ENCODE assay signal across 24 cellular contexts in genomic region chr19:20482721-20483120, GRCh38.
DNase-seq lines count a peak whose midpoint lies in the region; ATAC-seq and TF ChIP-seq lines count a peak whose summit lies in the region.
"Had no signal": no experiment of that assay in that cellular context is flagged by ENCODE, and none has a peak within 500 bp of the region (broad histone marks: within the 10 kb centered on the region; RNA-seq: fewer than 3 reads in every experiment).

No MANE protein-coding gene starts in this region.

- H3K4me2 ChIP-seq in hepatocyte = no peak overlapping the region
- H3K4me2 ChIP-seq: SK-N-SH had no signal

- POLR2A ChIA-PET in CD8-positive, alpha-beta T cell (lab: Charles Lee) = interaction anchor here (1.1 to 2.4 kb wide), 2 partner anchors 58 to 83 kb away, joined by 4 to 11 read pairs; partner anchors contain the start of gene ZNF737

- H3K79me2 ChIP-seq in hepatocyte = no peaks in the 10 kb centered on the region

- WGBS in hepatocyte (ENCODE audit: low lambda C conversion rate, missing lambda C conversion rate) = 18% methylated on average over 2 of the region's 2 CpGs

- H3K36me3 Mint-ChIP-seq in CD4-positive, CD25-positive, alpha-beta regulatory T cell = peaks cover 17% of the 10 kb centered on the region
- peaks cover 34% of the 10 kb centered on the region for H3K36me3 Mint-ChIP-seq in CD8-positive, alpha-beta T cell
- H3K36me3 Mint-ChIP-seq: mesothelial cell of epicardium had no signal

- H3K27me3 ChIP-seq in CD4-positive, CD25-positive, alpha-beta regulatory T cell (ENCODE audit: control insufficient read depth, insufficient read depth, low read length) = no peaks in the 10 kb centered on the region
- no peaks in the 10 kb centered on the region for H3K27me3 ChIP-seq in CD8-positive, alpha-beta T cell (ENCODE audit: insufficient read depth, low read length)
- H3K27me3 ChIP-seq in hepatocyte = no peaks in the 10 kb centered on the region
- H3K27me3 ChIP-seq: adrenal gland, body of pancreas, suprapubic skin had no signal

- DNase-seq in CD4-positive, CD25-positive, alpha-beta regulatory T cell = peak in 2 of 3 donors; percentile 45 to 46
- peak in 6 of 7 experiments; percentile 2 to 62 (median 14) for DNase-seq in CD8-positive, alpha-beta T cell
- DNase-seq in T-helper 9 cell = peak; percentile 2
- peak; percentile 8 for DNase-seq in hepatocyte (ENCODE audit: low spot score)
- no peak for DNase-seq in NCI-H510A treated with DMSO at 0.1 percent for 48 hours (lab: John Stamatoyannopoulos, UW)
- no peak for DNase-seq in NCI-H446 (lab: John Stamatoyannopoulos, UW)
- DNase-seq: activated CD4-positive, alpha-beta T cell treated with anti-CD3 and anti-CD28 coated beads, Interleukin-2, amount 10 ng/mL, durations not matched to agents 24 days and 14 days; activated naive CD4-positive, alpha-beta T cell; adrenal gland; DMS 273 treated with DMSO at 0.1 percent for 48 hours; IMR-90; left ventricle myocardium superior; NCI-H526 treated with DMSO at 0.1 percent for 48 hours; nucleus accumbens; SK-N-SH had no signal

- no peaks in the 10 kb centered on the region for H3K27me3 Mint-ChIP-seq in CD4-positive, CD25-positive, alpha-beta regulatory T cell
- H3K27me3 Mint-ChIP-seq in CD8-positive, alpha-beta T cell (ENCODE audit: low read depth) = no peaks in the 10 kb centered on the region
- H3K27me3 Mint-ChIP-seq: activated CD4-positive, alpha-beta T cell treated with anti-CD3 and anti-CD28 coated beads, Interleukin-2, amount 10 ng/mL, durations not matched to agents 24 days and 14 days; CD8-positive, alpha-beta memory T cell had no signal

- no peak for ATAC-seq in CD4-positive, CD25-positive, alpha-beta regulatory T cell (ENCODE audit: low read depth in 2 of 2)
- no peak for ATAC-seq in CD8-positive, alpha-beta T cell
- no peak for ATAC-seq in HG03571 (IDR thresholded peaks at IDR 0.05; ENCODE audit: unreplicated experiment)
- ATAC-seq: body of pancreas; left ventricle myocardium superior; naive thymus-derived CD8-positive, alpha-beta T cell had no signal

- H3K4me3 ChIP-seq in CD4-positive, CD25-positive, alpha-beta regulatory T cell (ENCODE audit: low read depth, low read length) = no peak overlapping the region
- H3K4me3 ChIP-seq in CD8-positive, alpha-beta T cell (ENCODE audit: low read depth, low read length) = no peak overlapping the region
- no peak overlapping the region for H3K4me3 ChIP-seq in hepatocyte
- H3K4me3 ChIP-seq: adrenal gland, body of pancreas, HAP-1, prostate gland, suprapubic skin had no signal

- peaks cover 2 to 34% of the 10 kb centered on the region in 2 experiments for H3K9me3 ChIP-seq in CD4-positive, CD25-positive, alpha-beta regulatory T cell (ENCODE audit: control insufficient read depth in 2 of 2, low read length in 2 of 2)
- H3K9me3 ChIP-seq in CD8-positive, alpha-beta T cell (ENCODE audit: low read length) = no peaks in the 10 kb centered on the region
- H3K9me3 ChIP-seq in hepatocyte (ENCODE audit: low read depth) = no peaks in the 10 kb centered on the region
- H3K9me3 ChIP-seq: adrenal gland, HAP-1, prostate gland, SK-N-SH had no signal

- H3K4me1 ChIP-seq in CD4-positive, CD25-positive, alpha-beta regulatory T cell (ENCODE audit: control insufficient read depth, insufficient read depth, low read length, poor library complexity, severe bottlenecking) = no peaks in the 10 kb centered on the region
- no peaks in the 10 kb centered on the region for H3K4me1 ChIP-seq in CD8-positive, alpha-beta T cell (ENCODE audit: insufficient read depth, low read length)
- H3K4me1 ChIP-seq in hepatocyte (ENCODE audit: insufficient read depth) = no peaks in the 10 kb centered on the region
- H3K4me1 ChIP-seq: adrenal gland, body of pancreas, HAP-1, prostate gland, suprapubic skin had no signal

- TF ChIP-seq CTCF in CD8-positive, alpha-beta T cell (IDR thresholded peaks at IDR 0.05) = no peak
- TF ChIP-seq CTCF in hepatocyte (IDR thresholded peaks at IDR 0.05; ENCODE audit: poor library complexity) = no peak

- H3K9me2 ChIP-seq in hepatocyte (replicated peaks; ENCODE audit: insufficient read depth) = no peaks in the 10 kb centered on the region
- H3K9me2 ChIP-seq: SK-N-SH had no signal

- H3K9me3 Mint-ChIP-seq in CD4-positive, CD25-positive, alpha-beta regulatory T cell = peaks cover 0 to 74% (median 13%) of the 10 kb centered on the region in 7 donors
- peaks cover 41% of the 10 kb centered on the region for H3K9me3 Mint-ChIP-seq in CD8-positive, alpha-beta T cell

- CTCF ChIA-PET in CD8-positive, alpha-beta T cell (lab: Charles Lee) = no interaction called here

- no peaks in the 10 kb centered on the region for H3K36me3 ChIP-seq in CD4-positive, CD25-positive, alpha-beta regulatory T cell (ENCODE audit: control insufficient read depth, insufficient read depth, low read length)
- no peaks in the 10 kb centered on the region for H3K36me3 ChIP-seq in CD8-positive, alpha-beta T cell (ENCODE audit: insufficient read depth, low read length)
- no peaks in the 10 kb centered on the region for H3K36me3 ChIP-seq in hepatocyte (replicated peaks; ENCODE audit: insufficient read depth, low read depth)
- H3K36me3 ChIP-seq: adrenal gland, HAP-1, prostate gland, suprapubic skin had no signal

- peaks cover 0 to 54% (median 3%) of the 10 kb centered on the region in 4 donors for H3K4me1 Mint-ChIP-seq in CD4-positive, CD25-positive, alpha-beta regulatory T cell
- peaks cover 19% of the 10 kb centered on the region for H3K4me1 Mint-ChIP-seq in CD8-positive, alpha-beta T cell (ENCODE audit: low read depth)
- H3K4me1 Mint-ChIP-seq: activated CD4-positive, alpha-beta T cell treated with anti-CD3 and anti-CD28 coated beads, Interleukin-2, amount 10 ng/mL, durations not matched to agents 24 days and 14 days; mesothelial cell of epicardium had no signal

- H3K27ac ChIP-seq in CD4-positive, CD25-positive, alpha-beta regulatory T cell (ENCODE audit: insufficient read depth, low read length, poor library complexity, severe bottlenecking) = no peak overlapping the region
- H3K27ac ChIP-seq in CD8-positive, alpha-beta T cell (ENCODE audit: low read depth, low read length) = no peak overlapping the region
- no peak overlapping the region for H3K27ac ChIP-seq in hepatocyte
- H3K27ac ChIP-seq: adrenal gland, body of pancreas, prostate gland, suprapubic skin had no signal

- intact Hi-C loops in CD8-positive, alpha-beta T cell (cut with DNase I, micrococcal nuclease) = no loop called here

- peak overlapping the region; percentile 18 to 85 (median 50) for H3K27ac Mint-ChIP-seq in CD4-positive, CD25-positive, alpha-beta regulatory T cell
- H3K27ac Mint-ChIP-seq in CD8-positive, alpha-beta T cell = no peak overlapping the region
- H3K27ac Mint-ChIP-seq: activated CD4-positive, alpha-beta T cell treated with anti-CD3 and anti-CD28 coated beads, Interleukin-2, amount 10 ng/mL, durations not matched to agents 24 days and 14 days; mesothelial cell of epicardium; T-helper 2 cell treated with Interferon-gamma antibody and Interleukin-4, amounts not matched to agents 5 μg/mL and 100 μg/mL, for 36 hours had no signal

- no peaks in the 10 kb centered on the region for H4K20me1 ChIP-seq in hepatocyte (ENCODE audit: insufficient read depth, poor library complexity, severe bottlenecking)

- no peak overlapping the region for H2AFZ ChIP-seq in hepatocyte

- H3K4me3 Mint-ChIP-seq in CD4-positive, CD25-positive, alpha-beta regulatory T cell = peak overlapping the region in 2 of 4 donors; percentile 23 to 69
- peak overlapping the region; percentile 17 for H3K4me3 Mint-ChIP-seq in CD8-positive, alpha-beta T cell
- H3K4me3 Mint-ChIP-seq: activated CD4-positive, alpha-beta T cell treated with anti-CD3 and anti-CD28 coated beads, Interleukin-2, amount 10 ng/mL, durations not matched to agents 24 days and 14 days; mesothelial cell of epicardium; T-helper 2 cell treated with Interferon-gamma antibody and Interleukin-4, amounts not matched to agents 5 μg/mL and 100 μg/mL, for 36 hours had no signal

Comparison
In these comparisons a context has a peak if more than half of its experiments do, and no peak if none do; other contexts are left out.
1. DNase-seq: peak in CD4-positive, CD25-positive, alpha-beta regulatory T cell (2 of 3), CD8-positive, alpha-beta T cell (6 of 7), T-helper 9 cell (single experiment) and hepatocyte (single experiment); none in NCI-H510A treated with DMSO at 0.1 percent for 48 hours (single experiment) and NCI-H446 (0 of 2).